Comparison of ENCODE assay signal across 26 cellular contexts in the genomic region with DNA sequence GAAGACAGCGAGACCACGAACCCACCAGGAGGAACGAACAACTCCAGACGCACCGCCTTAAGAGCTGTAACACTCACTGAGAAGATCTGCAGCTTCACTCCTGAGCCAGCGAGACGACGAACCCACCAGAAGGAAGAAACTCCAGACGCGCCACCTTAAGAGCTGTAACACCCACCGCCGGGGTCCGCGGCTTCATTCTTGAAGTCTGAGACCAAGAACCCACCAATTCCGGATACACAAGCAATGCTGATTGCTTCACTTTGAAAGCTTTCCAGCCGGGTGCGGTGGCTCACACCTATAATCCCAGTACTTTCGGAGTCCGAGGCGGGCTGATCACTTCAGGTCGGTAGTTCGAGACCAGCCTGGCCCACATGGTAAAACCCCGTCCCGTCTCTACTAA.
DNase-seq lines count a peak whose midpoint lies in the region; ATAC-seq and TF ChIP-seq lines count a peak whose summit lies in the region.
"Had no signal": no experiment of that assay in that cellular context is flagged by ENCODE, and none has a peak within 500 bp of the region (broad histone marks: within the 10 kb centered on the region; RNA-seq: fewer than 3 reads in every experiment).

No MANE protein-coding gene starts in this region.

- H3K9ac ChIP-seq in endodermal cell (ENCODE audit: extremely low read depth, low read length, poor library complexity, severe bottlenecking): no peak overlapping the region
- no peak overlapping the region for H3K9ac ChIP-seq in neural cell (ENCODE audit: low read length)
- H3K9ac ChIP-seq: BLaER1 had no signal

- H3K36me3 ChIP-seq in heart right ventricle (no peaks in the 10 kb centered on the region), endodermal cell (ENCODE audit: control insufficient read depth, insufficient read depth, low read length) (no peaks in the 10 kb centered on the region), neural cell (ENCODE audit: insufficient read depth, low read length) (no peaks in the 10 kb centered on the region)
- H3K36me3 ChIP-seq: BE2C, BLaER1 had no signal

- no peaks in the 10 kb centered on the region for H3K79me2 ChIP-seq in neural cell (replicated peaks; ENCODE audit: insufficient read depth, low read length)

- H3K9me3 ChIP-seq in heart right ventricle (no peaks in the 10 kb centered on the region), endodermal cell (ENCODE audit: control insufficient read depth, low read length) (peaks cover 26% of the 10 kb centered on the region), neural cell (ENCODE audit: low read length) (no peaks in the 10 kb centered on the region)
- H3K9me3 ChIP-seq: A549, BE2C had no signal

- TF ChIP-seq RAD21 in neural cell (conservative IDR thresholded peaks at IDR 0.05): no peak

- no peaks in the 10 kb centered on the region for H3K9me2 ChIP-seq in neural cell (ENCODE audit: insufficient read depth, low read length)

- no peak overlapping the region for H3K27ac Mint-ChIP-seq in endodermal cell
- H3K27ac Mint-ChIP-seq: CD4-positive, alpha-beta memory T cell; CD4-positive, CD25-positive, alpha-beta regulatory T cell; CD8-positive, alpha-beta memory T cell had no signal

- 93% methylated on average over 24 of the region's 24 CpGs for WGBS in heart right ventricle, 2 donors
- WGBS in endodermal cell (ENCODE audit: insufficient coverage in 1 of 2, insufficient read length in 1 of 2), 2 experiments: 96 to 97% methylated on average over 23 to 24 of the region's 24 CpGs

- peaks cover 18% of the 10 kb centered on the region for H3K4me1 Mint-ChIP-seq in endodermal cell
- H3K4me1 Mint-ChIP-seq: CD4-positive, alpha-beta memory T cell; CD4-positive, CD25-positive, alpha-beta regulatory T cell; CD8-positive, alpha-beta memory T cell had no signal

- H3K4me3 ChIP-seq in heart right ventricle (no peak overlapping the region), endodermal cell (ENCODE audit: low read length) (peak overlapping the region; percentile 2), neural cell (ENCODE audit: low read length) (no peak overlapping the region)
- H3K4me3 ChIP-seq: A549, BLaER1, GM12878 had no signal

- no peak overlapping the region for H2AFZ ChIP-seq in neural cell (ENCODE audit: low read depth, low read length)

- intact Hi-C loops in Right ventricle myocardium inferior (cut with DNase I): no loop called here
- intact Hi-C loops in heart right ventricle (cut with DNase I): no loop called here

- H3K9me3 Mint-ChIP-seq in endodermal cell: peaks cover 24% of the 10 kb centered on the region

- no peak overlapping the region for H3K4me3 Mint-ChIP-seq in endodermal cell
- H3K4me3 Mint-ChIP-seq: CD14-positive monocyte; CD4-positive, alpha-beta memory T cell; CD4-positive, CD25-positive, alpha-beta regulatory T cell; CD8-positive, alpha-beta memory T cell had no signal

- no peak overlapping the region for H3K27ac ChIP-seq in heart right ventricle
- H3K27ac ChIP-seq in endodermal cell (ENCODE audit: low read depth, low read length): no peak overlapping the region
- peak overlapping the region; percentile 78 for H3K27ac ChIP-seq in neural cell (ENCODE audit: low read length)
- H3K27ac ChIP-seq: 22Rv1, A549, BLaER1 had no signal

- no peaks in the 10 kb centered on the region for H4K20me1 ChIP-seq in neural cell (ENCODE audit: insufficient read depth)
- H4K20me1 ChIP-seq: BLaER1 had no signal

- H3K27me3 ChIP-seq in heart right ventricle: no peaks in the 10 kb centered on the region
- H3K27me3 ChIP-seq in endodermal cell (ENCODE audit: control insufficient read depth, insufficient read depth, low read length, poor library complexity, severe bottlenecking): no peaks in the 10 kb centered on the region
- no peaks in the 10 kb centered on the region for H3K27me3 ChIP-seq in neural cell (ENCODE audit: insufficient read depth, low read depth, low read length)
- H3K27me3 ChIP-seq: BE2C, BLaER1 had no signal

- TF ChIP-seq CTCF in heart right ventricle (IDR thresholded peaks at IDR 0.05): no peak
- TF ChIP-seq CTCF in endodermal cell (conservative IDR thresholded peaks at IDR 0.05): no peak
- TF ChIP-seq CTCF in neural cell (IDR thresholded peaks at IDR 0.05; ENCODE audit: poor library complexity, severe bottlenecking): no peak

- H3K4me1 ChIP-seq in heart right ventricle (no peaks in the 10 kb centered on the region), endodermal cell (ENCODE audit: control insufficient read depth, insufficient read depth, low read length) (peaks cover 3% of the 10 kb centered on the region)
- H3K4me1 ChIP-seq: A549, BE2C had no signal

- H3K4me2 ChIP-seq in neural cell (ENCODE audit: low read length): no peak overlapping the region
- H3K4me2 ChIP-seq: A549, BLaER1 had no signal

- peaks cover 4% of the 10 kb centered on the region for H3K27me3 Mint-ChIP-seq in endodermal cell (ENCODE audit: insufficient read depth)
- H3K27me3 Mint-ChIP-seq: CD4-positive, alpha-beta memory T cell; CD4-positive, CD25-positive, alpha-beta regulatory T cell; CD8-positive, alpha-beta memory T cell had no signal

- peaks cover 3% of the 10 kb centered on the region for H3K36me3 Mint-ChIP-seq in endodermal cell (ENCODE audit: low read depth)
- H3K36me3 Mint-ChIP-seq: CD14-positive monocyte; CD4-positive, alpha-beta memory T cell; CD4-positive, CD25-positive, alpha-beta regulatory T cell; CD8-positive, alpha-beta memory T cell had no signal

- no peak for TF ChIP-seq EP300 in neural cell (conservative IDR thresholded peaks at IDR 0.05; ENCODE audit: poor library complexity, severe bottlenecking)

- peaks cover 9% of the 10 kb centered on the region for H3F3A ChIP-seq in neural cell (ENCODE audit: insufficient read depth, low read length, poor library complexity, severe bottlenecking)

- ATAC-seq in Right ventricle myocardium inferior (no peak), heart right ventricle (no peak), GM19463 (IDR thresholded peaks at IDR 0.05; ENCODE audit: unreplicated experiment) (no peak)
- ATAC-seq: A549, GM12878 had no signal

- DNase-seq in Right ventricle myocardium inferior (ENCODE audit: missing footprints): peak; percentile 57
- no peak for DNase-seq in heart right ventricle
- DNase-seq in endodermal cell: no peak
- DNase-seq in NCI-H774 (lab: John Stamatoyannopoulos, UW): no peak
- DNase-seq in NCI-H446 treated with DMSO at 0.1 percent for 48 hours (lab: John Stamatoyannopoulos, UW): no peak
- DNase-seq: ACHN; BE2C; C1 segment of cervical spinal cord; CD4-positive, alpha-beta memory T cell; CD4-positive, CD25-positive, alpha-beta regulatory T cell; CD8-positive, alpha-beta memory T cell; COR-L47; DMS 273 treated with DMSO at 0.1 percent for 48 hours; DMS153; DMS53; DMS79; DND-41; EL; GDM1 had no signal

TF ChIP-seq in neural cell, 6 proteins besides CTCF, POLR2A, EP300 and RAD21:
- no peak for TF ChIP-seq POLR2AphosphoS5 (IDR thresholded peaks at IDR 0.05)
- TF ChIP-seq TAF1 (IDR thresholded peaks at IDR 0.05; ENCODE audit: low read depth): no peak
- no peak for TF ChIP-seq EZH2 (IDR thresholded peaks at IDR 0.05; ENCODE audit: borderline replicate concordance, insufficient read depth, low read length, poor library complexity, severe bottlenecking)
- TF ChIP-seq SMC3 (conservative IDR thresholded peaks at IDR 0.05; ENCODE audit: poor library complexity): no peak
- no peak for TF ChIP-seq MXI1 (conservative IDR thresholded peaks at IDR 0.05; ENCODE audit: poor library complexity, severe bottlenecking)
- TF ChIP-seq, protein P1, sequence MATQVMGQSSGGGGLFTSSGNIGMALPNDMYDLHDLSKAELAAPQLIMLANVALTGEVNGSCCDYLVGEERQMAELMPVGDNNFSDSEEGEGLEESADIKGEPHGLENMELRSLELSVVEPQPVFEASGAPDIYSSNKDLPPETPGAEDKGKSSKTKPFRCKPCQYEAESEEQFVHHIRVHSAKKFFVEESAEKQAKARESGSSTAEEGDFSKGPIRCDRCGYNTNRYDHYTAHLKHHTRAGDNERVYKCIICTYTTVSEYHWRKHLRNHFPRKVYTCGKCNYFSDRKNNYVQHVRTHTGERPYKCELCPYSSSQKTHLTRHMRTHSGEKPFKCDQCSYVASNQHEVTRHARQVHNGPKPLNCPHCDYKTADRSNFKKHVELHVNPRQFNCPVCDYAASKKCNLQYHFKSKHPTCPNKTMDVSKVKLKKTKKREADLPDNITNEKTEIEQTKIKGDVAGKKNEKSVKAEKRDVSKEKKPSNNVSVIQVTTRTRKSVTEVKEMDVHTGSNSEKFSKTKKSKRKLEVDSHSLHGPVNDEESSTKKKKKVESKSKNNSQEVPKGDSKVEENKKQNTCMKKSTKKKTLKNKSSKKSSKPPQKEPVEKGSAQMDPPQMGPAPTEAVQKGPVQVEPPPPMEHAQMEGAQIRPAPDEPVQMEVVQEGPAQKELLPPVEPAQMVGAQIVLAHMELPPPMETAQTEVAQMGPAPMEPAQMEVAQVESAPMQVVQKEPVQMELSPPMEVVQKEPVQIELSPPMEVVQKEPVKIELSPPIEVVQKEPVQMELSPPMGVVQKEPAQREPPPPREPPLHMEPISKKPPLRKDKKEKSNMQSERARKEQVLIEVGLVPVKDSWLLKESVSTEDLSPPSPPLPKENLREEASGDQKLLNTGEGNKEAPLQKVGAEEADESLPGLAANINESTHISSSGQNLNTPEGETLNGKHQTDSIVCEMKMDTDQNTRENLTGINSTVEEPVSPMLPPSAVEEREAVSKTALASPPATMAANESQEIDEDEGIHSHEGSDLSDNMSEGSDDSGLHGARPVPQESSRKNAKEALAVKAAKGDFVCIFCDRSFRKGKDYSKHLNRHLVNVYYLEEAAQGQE (IDR thresholded peaks at IDR 0.05; ENCODE audit: borderline replicate concordance): no peak
